In the genomic region with DNA sequence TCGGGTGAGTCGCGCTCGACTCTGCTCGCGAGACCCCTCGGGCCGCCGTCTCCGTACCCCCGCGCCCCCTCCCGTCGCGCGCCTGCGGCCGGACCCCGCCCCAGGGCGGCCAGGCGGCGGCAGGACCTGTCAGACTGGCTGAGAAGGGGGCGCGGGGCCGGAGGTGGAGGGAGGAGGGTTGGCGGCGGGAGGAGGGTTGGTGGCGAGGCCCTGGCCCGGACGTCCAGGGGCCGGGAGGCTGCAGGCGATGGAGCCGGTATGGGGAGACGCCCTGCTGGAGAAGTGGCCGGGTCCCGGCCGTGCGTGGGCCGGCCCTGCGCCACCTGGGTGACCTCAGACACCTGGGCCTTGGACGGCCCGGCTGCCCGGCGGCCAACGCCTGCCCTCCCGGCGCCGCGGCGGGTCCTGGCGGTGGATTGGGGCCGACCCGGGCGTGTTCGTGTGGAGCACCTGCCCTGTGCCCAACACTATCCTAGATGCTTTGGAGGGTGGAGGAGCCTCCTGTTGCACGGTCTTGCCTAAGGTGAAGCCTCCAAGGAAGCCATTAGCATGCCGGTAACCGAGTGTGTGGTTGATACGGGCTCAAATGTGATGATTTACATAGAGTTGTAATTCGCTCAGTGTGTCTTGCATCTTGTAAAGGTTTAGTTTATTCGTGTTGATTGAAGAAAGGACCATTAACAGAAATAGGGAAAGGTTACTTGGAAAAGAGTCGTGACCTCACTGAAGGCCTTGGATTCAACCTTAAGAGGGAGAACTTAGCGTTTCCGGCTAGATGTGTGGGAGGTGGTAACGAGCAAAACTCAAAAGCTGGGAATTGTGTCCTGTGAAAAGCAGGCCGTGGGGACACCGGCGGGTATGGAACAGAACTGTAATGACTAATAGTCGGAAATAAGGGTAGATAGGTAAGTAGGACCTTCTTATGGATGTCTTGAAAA, we compare ENCODE assay signal across 8 cellular contexts. TPM values are rescaled to one million over a fixed set of nuclear protein-coding genes. Genes with fewer than 3 reads are reported as not detected.
DNase-seq lines count a peak whose midpoint lies in the region; ATAC-seq and TF ChIP-seq lines count a peak whose summit lies in the region.

No MANE protein-coding gene starts in this region.

- no peaks in the 10 kb centered on the region for H3K36me3 ChIP-seq in colonic mucosa
- peaks cover 19% of the 10 kb centered on the region for H3K36me3 ChIP-seq in lower lobe of right lung

- TF ChIP-seq CTCF in colonic mucosa (IDR thresholded peaks at IDR 0.05) (no peak), lower lobe of right lung (IDR thresholded peaks at IDR 0.05) (no peak)

- H3K27ac ChIP-seq in colonic mucosa: peak overlapping the region; percentile 90
- H3K27ac ChIP-seq in lower lobe of right lung: peak overlapping the region; percentile 95
- peak overlapping the region; percentile 91 for H3K27ac ChIP-seq in temporal lobe (ENCODE audit: low read depth, low read length)

- no peaks in the 10 kb centered on the region for H3K27me3 Mint-ChIP-seq in T-helper 17 cell

- H3K27ac Mint-ChIP-seq in T-helper 17 cell: peak overlapping the region; percentile 99

- peaks cover 19% of the 10 kb centered on the region for H3K4me1 ChIP-seq in colonic mucosa
- H3K4me1 ChIP-seq in lower lobe of right lung: peaks cover 64% of the 10 kb centered on the region

- peaks cover 13% of the 10 kb centered on the region for H3K36me3 Mint-ChIP-seq in T-helper 17 cell (ENCODE audit: low read depth)

- peak; percentile 41 for DNase-seq in NCI-H82 (lab: John Stamatoyannopoulos, UW)
- DNase-seq in NCI-H82 treated with DMSO at 0.1 percent for 48 hours (lab: John Stamatoyannopoulos, UW; ENCODE audit: unreplicated experiment): no peak
- peak; percentile 15 to 28 (median 25) for DNase-seq in T-helper 17 cell
- DNase-seq in colonic mucosa: peak; percentile 41
- DNase-seq in lower lobe of right lung: no peak
- no peak for DNase-seq in UCSD-AML1 (lab: John Stamatoyannopoulos, UW; ENCODE audit: unreplicated experiment)

- H3K9me3 ChIP-seq in T-helper 17 cell (ENCODE audit: control insufficient read depth, low read length, poor library complexity, severe bottlenecking): no peaks in the 10 kb centered on the region
- no peaks in the 10 kb centered on the region for H3K9me3 ChIP-seq in colonic mucosa
- H3K9me3 ChIP-seq in lower lobe of right lung: no peaks in the 10 kb centered on the region

- peaks cover 74% of the 10 kb centered on the region for H3K4me1 Mint-ChIP-seq in T-helper 17 cell

- H3K4me3 ChIP-seq in colonic mucosa (peak overlapping the region; percentile 82), lower lobe of right lung (peak overlapping the region; percentile 81)

- ATAC-seq in HG03103 (IDR thresholded peaks at IDR 0.05; ENCODE audit: low read depth, unreplicated experiment): peak; percentile 30
- ATAC-seq in T-helper 17 cell: peak; percentile 31
- peak; percentile 71 to 74 for ATAC-seq in lower lobe of right lung

- intact Hi-C loops in colonic mucosa (cut with DNase I) (no loop called here), lower lobe of right lung (cut with DNase I) (no loop called here)

- H3K27me3 ChIP-seq in colonic mucosa (no peaks in the 10 kb centered on the region), lower lobe of right lung (ENCODE audit: low read depth) (no peaks in the 10 kb centered on the region)

- peak overlapping the region; percentile 99 for H3K9ac ChIP-seq in colonic mucosa (ENCODE audit: low read depth in 2 of 2, low read length in 2 of 2)

- peak overlapping the region; percentile 100 for H3K4me3 Mint-ChIP-seq in T-helper 17 cell

RNA-seq across cellular contexts. Expression of a gene that starts 0.6 kb away (rescaled TPM):
- total RNA-seq in T-helper 17 cell (100 to 1,000 TPM; 172 to 178 TPM), colonic mucosa (100 to 1,000 TPM; 415 to 575 TPM), lower lobe of right lung (318 TPM), temporal lobe (128 TPM)

RNA-seq across cellular contexts. Expression of a gene that starts 14.9 kb away (rescaled TPM):
- total RNA-seq in T-helper 17 cell (100 to 1,000 TPM; 480 to 500 TPM), colonic mucosa (100 to 1,000 TPM; 338 to 537 TPM), lower lobe of right lung (481 TPM), temporal lobe (34.2 TPM)

RNA-seq across cellular contexts. Expression of a gene that starts 42.7 kb away (rescaled TPM):
- total RNA-seq in T-helper 17 cell: 1 to 10 TPM in 1 of 2 donors, under 1 TPM in 1; 0.92 to 3.2 TPM
- total RNA-seq in colonic mucosa: 1 to 10 TPM; 2.8 to 7.9 TPM
- total RNA-seq in lower lobe of right lung: 5.0 TPM
- 1.5 TPM for total RNA-seq in temporal lobe

Comparison
In these comparisons a context has a peak if more than half of its experiments do, and no peak if none do; other contexts are left out.
1. DNase-seq: peak in NCI-H82 (single experiment), T-helper 17 cell (3 of 3) and colonic mucosa (single experiment); none in NCI-H82 treated with DMSO at 0.1 percent for 48 hours (single experiment), lower lobe of right lung (single experiment) and UCSD-AML1 (single experiment).
2. Peak in every context shown above with its lines, with median percentiles within 50 percentile points of each other: ATAC-seq and H3K27ac ChIP-seq.